Comparison of ENCODE assay signal across 1 cellular context in the genomic region with DNA sequence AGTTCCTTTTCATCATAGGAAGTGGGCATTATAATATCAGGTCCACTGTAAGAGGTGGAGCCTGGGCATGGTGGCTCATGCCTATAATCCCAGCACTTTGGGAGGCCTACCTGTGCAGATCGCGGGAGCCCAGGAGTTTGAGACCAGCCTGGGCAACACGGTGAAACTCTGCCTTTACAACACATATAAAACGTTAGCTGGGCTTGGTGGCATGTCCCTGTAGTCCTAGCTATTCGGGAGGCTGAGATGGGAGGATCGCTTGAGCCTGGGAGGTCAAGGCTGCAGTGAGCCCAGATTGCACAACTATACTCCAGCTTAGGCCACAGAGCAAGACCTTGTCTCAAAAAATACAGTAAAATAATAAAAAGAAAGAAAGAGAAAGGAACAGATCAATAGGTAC. TPM values are rescaled to one million over a fixed set of nuclear protein-coding genes. Genes with fewer than 3 reads are reported as not detected.
"Had no signal": no experiment of that assay in that cellular context is flagged by ENCODE, and none has a peak within 500 bp of the region (broad histone marks: within the 10 kb centered on the region; RNA-seq: fewer than 3 reads in every experiment).

No MANE protein-coding gene starts in this region.

RNA-seq across cellular contexts. Expression of a gene that starts 21.6 kb away (rescaled TPM):
- polyA plus RNA-seq: naive thymus-derived CD8-positive, alpha-beta T cell had no signal
